Comparison of ENCODE assay signal across 8 cellular contexts in the genomic region with DNA sequence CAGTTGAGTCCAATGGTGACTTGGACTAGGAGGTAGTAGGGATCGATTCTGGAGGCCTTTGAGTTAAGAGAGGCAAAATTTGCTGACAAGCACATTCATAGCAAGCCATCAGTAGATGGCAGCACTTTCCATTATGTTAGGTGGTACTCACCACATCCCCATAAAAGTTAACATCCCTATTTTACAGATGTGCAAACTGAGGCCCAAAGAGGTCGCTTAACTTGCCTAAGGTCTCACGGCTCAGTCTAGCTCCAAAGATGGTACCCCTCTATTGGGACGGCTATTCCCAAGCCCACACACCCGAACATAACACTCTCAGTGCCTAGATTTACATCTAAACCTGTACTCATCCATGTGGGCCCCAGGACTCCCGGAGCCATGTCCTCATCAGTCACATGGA. TPM values are rescaled to one million over a fixed set of nuclear protein-coding genes. Genes with fewer than 3 reads are reported as not detected.
DNase-seq lines count a peak whose midpoint lies in the region; ATAC-seq lines count a peak whose summit lies in the region.

No MANE protein-coding gene starts in this region.

- H3K4me3 Mint-ChIP-seq in activated CD4-positive, alpha-beta T cell treated with anti-CD3 and anti-CD28 coated beads for 36 hours: no peak overlapping the region

- intact Hi-C loops in activated CD4-positive, alpha-beta T cell treated with anti-CD3 and anti-CD28 coated beads for 36 hours (cut with DNase I, micrococcal nuclease): no loop called here

- no peak overlapping the region for H3K27ac Mint-ChIP-seq in activated CD4-positive, alpha-beta T cell treated with anti-CD3 and anti-CD28 coated beads for 36 hours

- H3K4me3 ChIP-seq in skin epidermis (no peak overlapping the region), MG63 (no peak overlapping the region)

- CTCF ChIA-PET in activated CD4-positive, alpha-beta T cell treated with anti-CD3 and anti-CD28 coated beads for 36 hours (lab: Charles Lee): interaction anchor here (0.8 to 4.4 kb wide), 4 partner anchors 15 to 264 kb away, joined by 3 to 22 read pairs (median 4); no protein-coding TSS in a partner anchor

- H3K9me3 Mint-ChIP-seq in activated CD4-positive, alpha-beta T cell treated with anti-CD3 and anti-CD28 coated beads for 36 hours (ENCODE audit: low read depth): no peaks in the 10 kb centered on the region

- no peaks in the 10 kb centered on the region for H3K9me3 ChIP-seq in MG63

- H3K36me3 ChIP-seq in MG63: no peaks in the 10 kb centered on the region

- H3K4me1 Mint-ChIP-seq in activated CD4-positive, alpha-beta T cell treated with anti-CD3 and anti-CD28 coated beads for 36 hours: peaks cover 53% of the 10 kb centered on the region

- POLR2A ChIA-PET in activated CD4-positive, alpha-beta T cell treated with anti-CD3 and anti-CD28 coated beads for 36 hours (lab: Charles Lee): no interaction called here

- peak; percentile 19 for DNase-seq in activated CD4-positive, alpha-beta T cell treated with anti-CD3 and anti-CD28 coated beads for 36 hours
- DNase-seq in activated CD4-positive, alpha-beta T cell treated with anti-CD3 and anti-CD28 coated beads, Interleukin-2, amount 50 U/mL, for 48 hours: no peak
- DNase-seq in NAMALWA (ENCODE audit: low spot score) (peak; percentile 69), dermis blood vessel endothelial cell (peak; percentile 76), GM19240 (ENCODE audit: insufficient read length, low spot score) (no peak), MG63 (no peak)
- DNase-seq in stimulated activated CD8-positive, alpha-beta memory T cell treated with anti-CD3 and anti-CD28 coated beads, Interleukin-4, amount 100 ng/mL, for 48 hours: no peak

- no peaks in the 10 kb centered on the region for H3K27me3 ChIP-seq in MG63

- H3K27ac ChIP-seq in skin epidermis: peak overlapping the region in 19 of 21 experiments; percentile 15 to 99 (median 94)

- no peaks in the 10 kb centered on the region for H3K36me3 Mint-ChIP-seq in activated CD4-positive, alpha-beta T cell treated with anti-CD3 and anti-CD28 coated beads for 36 hours (ENCODE audit: low read depth)

- no peak for ATAC-seq in activated CD4-positive, alpha-beta T cell treated with anti-CD3 and anti-CD28 coated beads for 36 hours

- no peaks in the 10 kb centered on the region for H3K27me3 Mint-ChIP-seq in activated CD4-positive, alpha-beta T cell treated with anti-CD3 and anti-CD28 coated beads for 36 hours

RNA-seq across cellular contexts. Expression of gene FOSB, which starts 21.5 kb away (rescaled TPM):
- total RNA-seq in activated CD4-positive, alpha-beta T cell treated with anti-CD3 and anti-CD28 coated beads for 36 hours: 1 to 10 TPM; 7.3 to 7.7 TPM
- 0.65 and 23.8 TPM in 2 replicates for total RNA-seq in dermis blood vessel endothelial cell
- total RNA-seq in MG63 (2014; rRNA removed; shearing (Covaris generic); ENCODE audit: low replicate concordance): 0.33 TPM in 1 of 2 replicates, not detected in the other

RNA-seq across cellular contexts. Expression of gene ERCC1, which starts 22.6 kb away (rescaled TPM):
- 10 to 100 TPM; 58.1 to 71.8 TPM for total RNA-seq in activated CD4-positive, alpha-beta T cell treated with anti-CD3 and anti-CD28 coated beads for 36 hours
- 56.5 and 63.1 TPM in 2 replicates for total RNA-seq in dermis blood vessel endothelial cell
- 118 and 167 TPM in 2 replicates for total RNA-seq in MG63 (2014; rRNA removed; shearing (Covaris generic); ENCODE audit: low replicate concordance)

RNA-seq across cellular contexts. Expression of gene POLR1G, which starts 39.9 kb away (rescaled TPM):
- 10 to 100 TPM; 15.8 to 18.4 TPM for total RNA-seq in activated CD4-positive, alpha-beta T cell treated with anti-CD3 and anti-CD28 coated beads for 36 hours
- total RNA-seq in dermis blood vessel endothelial cell: 9.5 and 15.2 TPM in 2 replicates
- total RNA-seq in MG63 (2014; rRNA removed; shearing (Covaris generic); ENCODE audit: low replicate concordance): 27.1 and 44.0 TPM in 2 replicates

RNA-seq across cellular contexts. Expression of gene PPP1R13L, which starts 41.4 kb away (rescaled TPM):
- total RNA-seq in activated CD4-positive, alpha-beta T cell treated with anti-CD3 and anti-CD28 coated beads for 36 hours: 10 to 100 TPM; 15.2 to 17.8 TPM
- total RNA-seq in dermis blood vessel endothelial cell: 10.9 and 21.0 TPM in 2 replicates
- 5.5 and 7.3 TPM in 2 replicates for total RNA-seq in MG63 (2014; rRNA removed; shearing (Covaris generic); ENCODE audit: low replicate concordance)

RNA-seq across cellular contexts. Expression of gene RTN2, which starts 50.6 kb away (rescaled TPM):
- 1 to 10 TPM; 2.0 to 3.2 TPM for total RNA-seq in activated CD4-positive, alpha-beta T cell treated with anti-CD3 and anti-CD28 coated beads for 36 hours
- total RNA-seq in dermis blood vessel endothelial cell: 9.0 and 10.2 TPM in 2 replicates
- 4.9 and 6.1 TPM in 2 replicates for total RNA-seq in MG63 (2014; rRNA removed; shearing (Covaris generic); ENCODE audit: low replicate concordance)

Comparison
In these comparisons a context has a peak if more than half of its experiments do, and no peak if none do; other contexts are left out.
1. DNase-seq: peak in activated CD4-positive, alpha-beta T cell treated with anti-CD3 and anti-CD28 coated beads for 36 hours (single experiment), NAMALWA (single experiment) and dermis blood vessel endothelial cell (single experiment); none in activated CD4-positive, alpha-beta T cell treated with anti-CD3 and anti-CD28 coated beads, Interleukin-2, amount 50 U/mL, for 48 hours (0 of 2), GM19240 (single experiment), stimulated activated CD8-positive, alpha-beta memory T cell treated with anti-CD3 and anti-CD28 coated beads, Interleukin-4, amount 100 ng/mL, for 48 hours (single experiment) and MG63 (single experiment).